ENCODE assay signal across 8 cellular contexts in the genomic region with DNA sequence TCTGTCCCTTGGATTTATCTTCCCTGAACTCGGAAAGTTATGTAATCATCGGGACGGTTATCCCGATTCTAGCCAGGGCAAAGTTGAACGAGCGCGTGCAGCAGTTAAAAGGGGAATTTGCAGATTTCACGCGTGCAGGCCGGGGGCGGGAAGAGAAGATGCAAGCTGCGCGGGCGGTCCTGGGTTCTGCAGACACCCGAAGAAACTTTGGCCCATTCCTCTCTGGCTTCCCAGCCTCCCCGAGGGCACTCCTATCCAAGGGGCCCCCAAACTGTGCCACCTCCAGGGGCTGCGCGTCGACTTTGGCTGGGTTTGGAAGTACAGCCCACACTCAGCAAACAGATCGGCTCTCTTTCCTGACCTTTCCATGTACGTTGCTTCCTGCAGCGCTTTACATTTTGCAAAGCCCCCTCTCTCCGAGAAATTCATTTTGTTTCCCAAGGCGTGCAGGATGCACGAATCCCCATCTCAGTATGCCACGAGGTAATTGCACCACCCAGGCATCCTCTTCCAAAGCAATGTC. TPM values are rescaled to one million over a fixed set of nuclear protein-coding genes. Genes with fewer than 3 reads are reported as not detected.
DNase-seq lines count a peak whose midpoint lies in the region; ATAC-seq and TF ChIP-seq lines count a peak whose summit lies in the region.

No MANE protein-coding gene starts in this region.

- intact Hi-C loops in dendritic cell treated with granulocyte-macrophage colony-stimulating factor and Interleukin-4, amounts not matched to agents 40 ng/mL and 50 ng/mL, for 4 days (cut with micrococcal nuclease), result loop anchor here (2.0 kb wide), 2 partner anchors 129 to 145 kb away; partner anchors contain the start of gene TCTN1

- peak overlapping the region; percentile 65 for H3K18ac ChIP-seq in mesendoderm (ENCODE audit: low read length)

- H3K4me2 ChIP-seq in OCI-LY3 (ENCODE audit: low read length), result peak overlapping the region; percentile 85
- peak overlapping the region; percentile 76 for H3K4me2 ChIP-seq in mesendoderm (ENCODE audit: low read length)

- H3K79me2 ChIP-seq in OCI-LY3 (ENCODE audit: low read length), result peaks cover 45% of the 10 kb centered on the region
- peaks cover 34% of the 10 kb centered on the region for H3K79me2 ChIP-seq in mesendoderm (ENCODE audit: control insufficient read depth, insufficient read depth, low read length)

- H3K4me1 Mint-ChIP-seq in dendritic cell treated with granulocyte-macrophage colony-stimulating factor and Interleukin-4, amounts not matched to agents 40 ng/mL and 50 ng/mL, for 4 days (ENCODE audit: low read depth), result peaks cover 39% of the 10 kb centered on the region

- no peaks in the 10 kb centered on the region for H3K27me3 Mint-ChIP-seq in dendritic cell treated with granulocyte-macrophage colony-stimulating factor and Interleukin-4, amounts not matched to agents 40 ng/mL and 50 ng/mL, for 4 days

- no peak overlapping the region for H3K4ac ChIP-seq in mesendoderm (ENCODE audit: low read depth, low read length)

- H3K36me3 ChIP-seq in OCI-LY3 (replicated peaks; ENCODE audit: low read depth, low read length), result peaks cover 17% of the 10 kb centered on the region
- H3K36me3 ChIP-seq in mesendoderm (ENCODE audit: control insufficient read depth, insufficient read depth, low read length), result no peaks in the 10 kb centered on the region
- no peaks in the 10 kb centered on the region for H3K36me3 ChIP-seq in tibial nerve

- H3K27ac ChIP-seq in OCI-LY3 (ENCODE audit: low read length), result no peak overlapping the region
- H3K27ac ChIP-seq in mesendoderm (ENCODE audit: low read depth, low read length), result no peak overlapping the region
- peak overlapping the region; percentile 8 to 97 (median 96) for H3K27ac ChIP-seq in tibial nerve

- H3K9ac ChIP-seq in OCI-LY3 (ENCODE audit: low read length) (peak overlapping the region; percentile 91), mesendoderm (ENCODE audit: low read length) (peak overlapping the region; percentile 62)

- no peak overlapping the region for H2BK15ac ChIP-seq in mesendoderm (replicated peaks; ENCODE audit: low read depth)

- peaks cover 35% of the 10 kb centered on the region for H4K20me1 ChIP-seq in OCI-LY3 (ENCODE audit: insufficient read depth, low read length)

- H2AFZ ChIP-seq in OCI-LY3 (ENCODE audit: low read depth, low read length), result peak overlapping the region; percentile 96

- DNase-seq in GM12865 (ENCODE audit: low read depth), result no peak
- DNase-seq in mesendoderm, result no peak
- peak; percentile 28 to 38 for DNase-seq in tibial nerve (ENCODE audit: low spot score in 2 of 2)
- DNase-seq in NCI-H1048 (lab: John Stamatoyannopoulos, UW), result no peak
- DNase-seq in activated CD4-positive, alpha-beta T cell treated with anti-CD3 and anti-CD28 coated beads for 48 hours, result no peak

- peaks cover 26% of the 10 kb centered on the region for H3K4me1 ChIP-seq in OCI-LY3 (ENCODE audit: low read length)
- peaks cover 2% of the 10 kb centered on the region for H3K4me1 ChIP-seq in mesendoderm (ENCODE audit: control insufficient read depth, low read depth, low read length)
- H3K4me1 ChIP-seq in tibial nerve, result peaks cover 0 to 56% (median 27%) of the 10 kb centered on the region in 4 donors

- no peak overlapping the region for H4K5ac ChIP-seq in mesendoderm (ENCODE audit: low read length)

- TF ChIP-seq CTCF in GM12865 (IDR thresholded peaks at IDR 0.05; ENCODE audit: insufficient read depth, low read depth, low read length, missing control alignments), result no peak
- TF ChIP-seq CTCF in OCI-LY3 (IDR thresholded peaks at IDR 0.05; ENCODE audit: low read depth, low read length), result no peak
- no peak for TF ChIP-seq CTCF in tibial nerve (IDR thresholded peaks at IDR 0.05)

- no peaks in the 10 kb centered on the region for H3K79me1 ChIP-seq in mesendoderm (ENCODE audit: low read length)

- H3K27ac Mint-ChIP-seq in dendritic cell treated with granulocyte-macrophage colony-stimulating factor and Interleukin-4, amounts not matched to agents 40 ng/mL and 50 ng/mL, for 4 days, result peak overlapping the region; percentile 90

- H3K27me3 ChIP-seq in OCI-LY3 (ENCODE audit: low read depth, low read length), result no peaks in the 10 kb centered on the region
- H3K27me3 ChIP-seq in mesendoderm (ENCODE audit: insufficient read depth, low read length, poor library complexity), result no peaks in the 10 kb centered on the region
- no peaks in the 10 kb centered on the region for H3K27me3 ChIP-seq in tibial nerve

- no CpG with 5 or more reads among the region's 26 CpGs for WGBS in mesendoderm (ENCODE audit: extremely low coverage, insufficient coverage, low lambda C conversion rate)
- WGBS in tibial nerve, 2 donors, result 14 to 15% methylated on average over 24 to 26 of the region's 26 CpGs

- peaks cover 26% of the 10 kb centered on the region for H3K36me3 Mint-ChIP-seq in dendritic cell treated with granulocyte-macrophage colony-stimulating factor and Interleukin-4, amounts not matched to agents 40 ng/mL and 50 ng/mL, for 4 days (ENCODE audit: low read depth)

- H3K9me3 ChIP-seq in OCI-LY3 (ENCODE audit: insufficient read depth, low read length) (no peaks in the 10 kb centered on the region), tibial nerve (no peaks in the 10 kb centered on the region)

- no peak overlapping the region for H2AK5ac ChIP-seq in mesendoderm (ENCODE audit: low read length)

- no peak for ATAC-seq in GM18868 (IDR thresholded peaks at IDR 0.05; ENCODE audit: unreplicated experiment)

- no peak overlapping the region for H2BK5ac ChIP-seq in mesendoderm (ENCODE audit: low read length)

- no peaks in the 10 kb centered on the region for H3K9me3 Mint-ChIP-seq in dendritic cell treated with granulocyte-macrophage colony-stimulating factor and Interleukin-4, amounts not matched to agents 40 ng/mL and 50 ng/mL, for 4 days

- no peak overlapping the region for H2BK120ac ChIP-seq in mesendoderm (ENCODE audit: low read depth, low read length)

- no peak for TF ChIP-seq EP300 in tibial nerve (IDR thresholded peaks at IDR 0.05)

- no peak overlapping the region for H4K8ac ChIP-seq in mesendoderm (ENCODE audit: low read depth, low read length)

- no peak overlapping the region for H3K23ac ChIP-seq in mesendoderm (ENCODE audit: low read length)

- peak overlapping the region; percentile 95 for H3K4me3 Mint-ChIP-seq in dendritic cell treated with granulocyte-macrophage colony-stimulating factor and Interleukin-4, amounts not matched to agents 40 ng/mL and 50 ng/mL, for 4 days

- peak overlapping the region; percentile 82 for H3K56ac ChIP-seq in mesendoderm (ENCODE audit: low read length)

- peak overlapping the region; percentile 71 for H3K4me3 ChIP-seq in GM12865 (ENCODE audit: low read depth, low read length)
- peak overlapping the region; percentile 84 for H3K4me3 ChIP-seq in OCI-LY3 (ENCODE audit: low read length)
- H3K4me3 ChIP-seq in mesendoderm (ENCODE audit: low read length), result peak overlapping the region; percentile 30
- peak overlapping the region; percentile 73 to 97 (median 90) for H3K4me3 ChIP-seq in tibial nerve

- TF ChIP-seq POLR2A in tibial nerve (IDR thresholded peaks at IDR 0.05), result no peak

RNA-seq across cellular contexts. Expression of gene PPP1CC, which starts 0.9 kb away (rescaled TPM):
- 266 TPM for polyA plus RNA-seq in mesendoderm (2013, experiment 1 of 2)
- polyA plus RNA-seq in mesendoderm (2013, experiment 2 of 2), result 258 TPM
- total RNA-seq in tibial nerve, result 10 to 100 TPM; 74.5 to 96.4 (median 83.9) TPM

RNA-seq across cellular contexts. Expression of gene HVCN1, which starts 54.7 kb away (rescaled TPM):
- polyA plus RNA-seq in mesendoderm (2013, experiment 1 of 2), result 4.6 TPM
- 4.3 TPM for polyA plus RNA-seq in mesendoderm (2013, experiment 2 of 2)
- total RNA-seq in tibial nerve, result 10 to 100 TPM in 2 of 4 donors, 1 to 10 TPM in 2; 4.5 to 13.8 (median 9.6) TPM

Comparison
In these comparisons a context has a peak if more than half of its experiments do, and no peak if none do; other contexts are left out.
1. DNase-seq: peak in tibial nerve (2 of 2); none in GM12865 (single experiment), mesendoderm (single experiment), NCI-H1048 (single experiment) and activated CD4-positive, alpha-beta T cell treated with anti-CD3 and anti-CD28 coated beads for 48 hours (single experiment).
2. H3K4me3 ChIP-seq: peak in every context shown above with its lines; median percentile 90 in tibial nerve; 84 in OCI-LY3; 71 in GM12865; 30 in mesendoderm.
3. H3K27ac ChIP-seq: peak in tibial nerve (4 of 4); none in OCI-LY3 (single experiment) and mesendoderm (single experiment).